Comparison of ENCODE assay signal across 18 cellular contexts in genomic region chr5:171523781-171524180, GRCh38.
A peak's percentile ranks its signal among the peaks of the same experiment; 100 is the strongest.
DNase-seq lines count a peak whose midpoint lies in the region; ATAC-seq and TF ChIP-seq lines count a peak whose summit lies in the region.
"Had no signal": no experiment of that assay in that cellular context is flagged by ENCODE, and none has a peak within 500 bp of the region (broad histone marks: within the 10 kb centered on the region; RNA-seq: fewer than 3 reads in every experiment).

No MANE protein-coding gene starts in this region.

- H3K9me2 ChIP-seq in PC-9 (ENCODE audit: insufficient read depth), result no peaks in the 10 kb centered on the region

- H3K36me3 ChIP-seq in PC-9 (ENCODE audit: low read depth) (no peaks in the 10 kb centered on the region), tibial artery (no peaks in the 10 kb centered on the region)
- H3K36me3 ChIP-seq: BE2C, Peyer's patch had no signal

- intact Hi-C loops in PC-9 (cut with micrococcal nuclease; ENCODE audit: unreplicated experiment), result loop anchor here (10.0 kb wide), 1 partner anchor 769 kb away; no protein-coding TSS in a partner anchor
- intact Hi-C loops in tibial artery (cut with DNase I; ENCODE audit: low total_unique reads), result loop anchor here (10.0 kb wide), 1 partner anchor 71 kb away; no protein-coding TSS in a partner anchor

- peaks cover 4% of the 10 kb centered on the region for H3K9me3 Mint-ChIP-seq in glutamatergic neuron (ENCODE audit: unreplicated experiment)

- no peak overlapping the region for H3K27ac Mint-ChIP-seq in glutamatergic neuron (ENCODE audit: unreplicated experiment)

- no peaks in the 10 kb centered on the region for H4K20me1 ChIP-seq in PC-9 (ENCODE audit: insufficient read depth)

- 0 out of 2 replicates have a peak overlapping the region, but pooled peaks have one; percentile 95 for H3K4me2 ChIP-seq in PC-9
- H3K4me2 ChIP-seq: A549 had no signal

- no peak overlapping the region for H3K4me3 ChIP-seq in PC-9
- no peak overlapping the region for H3K4me3 ChIP-seq in tibial artery
- H3K4me3 ChIP-seq: A549, GM23248, Peyer's patch had no signal

- H3K27me3 Mint-ChIP-seq in glutamatergic neuron (ENCODE audit: unreplicated experiment), result peaks cover 14% of the 10 kb centered on the region

- peaks cover 23% of the 10 kb centered on the region for H3K4me1 Mint-ChIP-seq in glutamatergic neuron (ENCODE audit: low read depth, unreplicated experiment)

- POLR2A ChIA-PET in PC-9 (lab: Charles Lee; ENCODE audit: unreplicated experiment), result no interaction called here

- peak; percentile 28 for DNase-seq in activated effector memory CD4-positive, alpha-beta T cell treated with anti-CD3 and anti-CD28 coated beads, Interleukin-2, amount 50 U/mL, for 16 hours
- no peak for DNase-seq in activated effector memory CD4-positive, alpha-beta T cell treated with Interleukin-2 at 50 U/mL for 16 hours
- DNase-seq in PC-9 (no peak), glutamatergic neuron (no peak), tibial artery (no peak)
- DNase-seq: DMS79, GM23248, HCEC 1CT, IMR-90, NCI-H1105, NCI-H2081 treated with DMSO at 0.1 percent for 48 hours, NCI-H774, Peyer's patch had no signal

- H3K4me1 ChIP-seq in PC-9 (replicated peaks; ENCODE audit: insufficient read depth) (peaks cover 48% of the 10 kb centered on the region), tibial artery (peaks cover 0 to 37% (median 35%) of the 10 kb centered on the region in 4 donors)

- H2AFZ ChIP-seq in PC-9, result no peak overlapping the region
- H2AFZ ChIP-seq: GM23248 had no signal

- peak overlapping the region; percentile 28 for H3K4me3 Mint-ChIP-seq in glutamatergic neuron (ENCODE audit: unreplicated experiment)

- no peak for ATAC-seq in GM21447 (IDR thresholded peaks at IDR 0.05; ENCODE audit: unreplicated experiment)
- ATAC-seq in GM18519 (IDR thresholded peaks at IDR 0.05; ENCODE audit: low FRiP score, unreplicated experiment), result no peak
- no peak for ATAC-seq in HG02623 (IDR thresholded peaks at IDR 0.05; ENCODE audit: unreplicated experiment)
- ATAC-seq: A549 had no signal

- peak overlapping the region; percentile 98; the same call in 1 of the 2 replicates for H3K27ac ChIP-seq in PC-9
- peak overlapping the region; percentile 4 to 55 for H3K27ac ChIP-seq in tibial artery
- H3K27ac ChIP-seq: GM23248, Peyer's patch had no signal

- CTCF ChIA-PET in PC-9 (lab: Charles Lee), result no interaction called here

- BruUV-seq in PC-9 (replicated peaks; lab: Mats Ljungman, UMichigan), result no TSS peak

- TF ChIP-seq CTCF in PC-9 (conservative IDR thresholded peaks at IDR 0.05) (no peak), glutamatergic neuron (IDR thresholded peaks at IDR 0.05; ENCODE audit: partially characterized antibody, unreplicated experiment) (no peak), tibial artery (IDR thresholded peaks at IDR 0.05) (no peak)

- no peaks in the 10 kb centered on the region for H3K27me3 ChIP-seq in PC-9 (ENCODE audit: insufficient read depth, low read depth)
- H3K27me3 ChIP-seq in tibial artery, result no peaks in the 10 kb centered on the region
- H3K27me3 ChIP-seq: BE2C, Peyer's patch had no signal

- no peaks in the 10 kb centered on the region for H3K36me3 Mint-ChIP-seq in glutamatergic neuron (ENCODE audit: unreplicated experiment)

- H3K9me3 ChIP-seq in PC-9 (ENCODE audit: insufficient read depth, low read depth), result no peaks in the 10 kb centered on the region
- H3K9me3 ChIP-seq in tibial artery, result no peaks in the 10 kb centered on the region
- H3K9me3 ChIP-seq: A549, BE2C, Peyer's patch had no signal

- no peaks in the 10 kb centered on the region for H3K79me2 ChIP-seq in PC-9 (ENCODE audit: low read depth)

- H3F3A ChIP-seq in PC-9 (ENCODE audit: insufficient read depth, low read depth), result peaks cover 36% of the 10 kb centered on the region
